16 cellular contexts compared by ENCODE assay signal in genomic region chr5:154826-155225, GRCh38. TPM values are rescaled to one million over a fixed set of nuclear protein-coding genes. Genes with fewer than 3 reads are reported as not detected.
DNase-seq lines count a peak whose midpoint lies in the region; TF ChIP-seq lines count a peak whose summit lies in the region.
"Had no signal": no experiment of that assay in that cellular context is flagged by ENCODE, and none has a peak within 500 bp of the region (broad histone marks: within the 10 kb centered on the region; RNA-seq: fewer than 3 reads in every experiment).

No MANE protein-coding gene starts in this region.

- peak overlapping the region in 7 of 11 experiments; percentile 15 to 52 (median 40); a peak in 12 of 22 replicates for H3K27ac ChIP-seq in BLaER1 treated with 17β-estradiol and CSF1 and Interleukin-3, amounts not matched to agents 10 nM and 100 nM
- H3K27ac ChIP-seq in colonic mucosa (no peak overlapping the region), mesendoderm (ENCODE audit: low read depth, low read length) (no peak overlapping the region), left ventricle myocardium inferior (replicated peaks) (no peak overlapping the region)
- H3K27ac ChIP-seq: A549 had no signal

- H3K79me2 ChIP-seq in mesendoderm (ENCODE audit: control insufficient read depth, insufficient read depth, low read length): no peaks in the 10 kb centered on the region

- TF ChIP-seq CTCF in colonic mucosa (IDR thresholded peaks at IDR 0.05): no peak
- TF ChIP-seq CTCF in nephron progenitor cell (IDR thresholded peaks at IDR 0.05): no peak
- no peak for TF ChIP-seq CTCF in left ventricle myocardium inferior (IDR thresholded peaks at IDR 0.05; ENCODE audit: borderline replicate concordance)

- H4K5ac ChIP-seq in mesendoderm (ENCODE audit: low read length): no peak overlapping the region

- H3K9me3 ChIP-seq in BLaER1 treated with 17β-estradiol and CSF1 and Interleukin-3, amounts not matched to agents 10 nM and 100 nM (replicated peaks in 1 of 11): no peaks in the 10 kb centered on the region
- H3K9me3 ChIP-seq in colonic mucosa: no peaks in the 10 kb centered on the region
- no peaks in the 10 kb centered on the region for H3K9me3 ChIP-seq in left ventricle myocardium inferior (replicated peaks)
- H3K9me3 ChIP-seq: A549 had no signal

- peak overlapping the region in 5 of 10 experiments; percentile 1 to 44 (median 16); a peak in 5 of 20 replicates for H3K4me3 ChIP-seq in BLaER1 treated with 17β-estradiol and CSF1 and Interleukin-3, amounts not matched to agents 10 nM and 100 nM
- H3K4me3 ChIP-seq in colonic mucosa (no peak overlapping the region), mesendoderm (ENCODE audit: low read length) (no peak overlapping the region), left ventricle myocardium inferior (no peak overlapping the region)
- H3K4me3 ChIP-seq: A549, MG63 had no signal

- peaks cover 0 to 58% (median 0%) of the 10 kb centered on the region in 11 experiments; a peak in 5 of 22 replicates for H3K27me3 ChIP-seq in BLaER1 treated with 17β-estradiol and CSF1 and Interleukin-3, amounts not matched to agents 10 nM and 100 nM
- H3K27me3 ChIP-seq in colonic mucosa (no peaks in the 10 kb centered on the region), mesendoderm (ENCODE audit: insufficient read depth, low read length, poor library complexity) (no peaks in the 10 kb centered on the region), left ventricle myocardium inferior (ENCODE audit: low read depth) (peaks cover 40% of the 10 kb centered on the region)
- H3K27me3 ChIP-seq: MG63 had no signal

- no peak overlapping the region for H3K4me3 Mint-ChIP-seq in nephron progenitor cell

- intact Hi-C loops in colonic mucosa (cut with DNase I): no loop called here
- intact Hi-C loops in left ventricle myocardium inferior (cut with micrococcal nuclease): no loop called here

- no peak overlapping the region for H3K56ac ChIP-seq in mesendoderm (ENCODE audit: low read length)

- peaks cover 3% of the 10 kb centered on the region for H3K27me3 Mint-ChIP-seq in nephron progenitor cell (ENCODE audit: low read depth, poor library complexity)

- H3K4me1 ChIP-seq in BLaER1 treated with 17β-estradiol and CSF1 and Interleukin-3, amounts not matched to agents 10 nM and 100 nM: peaks cover 71 to 100% (median 93%) of the 10 kb centered on the region in 10 experiments
- H3K4me1 ChIP-seq in colonic mucosa (no peaks in the 10 kb centered on the region), mesendoderm (ENCODE audit: control insufficient read depth, low read depth, low read length) (no peaks in the 10 kb centered on the region), left ventricle myocardium inferior (no peaks in the 10 kb centered on the region)
- H3K4me1 ChIP-seq: A549 had no signal

- H3K27ac Mint-ChIP-seq in nephron progenitor cell: peak overlapping the region; percentile 83

- H4K8ac ChIP-seq in mesendoderm (ENCODE audit: low read depth, low read length): no peak overlapping the region

- H3K4ac ChIP-seq in mesendoderm (ENCODE audit: low read depth, low read length): no peak overlapping the region

- peaks cover 0 to 45% (median 13%) of the 10 kb centered on the region in 11 experiments; a peak in 11 of 22 replicates for H3K36me3 ChIP-seq in BLaER1 treated with 17β-estradiol and CSF1 and Interleukin-3, amounts not matched to agents 10 nM and 100 nM
- no peaks in the 10 kb centered on the region for H3K36me3 ChIP-seq in colonic mucosa
- H3K36me3 ChIP-seq in mesendoderm (ENCODE audit: control insufficient read depth, insufficient read depth, low read length): peaks cover 19% of the 10 kb centered on the region
- no peaks in the 10 kb centered on the region for H3K36me3 ChIP-seq in left ventricle myocardium inferior
- H3K36me3 ChIP-seq: MG63 had no signal

- H2BK120ac ChIP-seq in mesendoderm (ENCODE audit: low read depth, low read length): no peak overlapping the region

- in situ Hi-C loops in G401 (cut with HindIII; ENCODE audit: low sequenced_read_pairs): no loop called here

- H4K20me1 ChIP-seq in BLaER1 treated with 17β-estradiol and CSF1 and Interleukin-3, amounts not matched to agents 10 nM and 100 nM: peaks cover 0 to 51% (median 16%) of the 10 kb centered on the region in 11 experiments; a peak in 13 of 22 replicates

- WGBS in mesendoderm (ENCODE audit: extremely low coverage, insufficient coverage, low lambda C conversion rate): no CpG with 5 or more reads among the region's 18 CpGs

- H3K9me3 Mint-ChIP-seq in nephron progenitor cell: no peaks in the 10 kb centered on the region

- DNase-seq in LHCN-M2 (ENCODE audit: low read depth) (peak; percentile 72), colonic mucosa (peak; percentile 12), nephron progenitor cell (no peak), mesendoderm (no peak), G401 (ENCODE audit: low spot score) (no peak), left ventricle myocardium inferior (no peak)
- DNase-seq in activated CD4-positive, alpha-beta T cell treated with anti-CD3 and anti-CD28 coated beads for 48 hours: no peak
- DNase-seq: DMS79 treated with DMSO at 0.1 percent for 48 hours, GDM1, KG1, MG63, NCI-H1105, NCI-H187, NCI-H446 had no signal

- H3K4me2 ChIP-seq in BLaER1 treated with 17β-estradiol and CSF1 and Interleukin-3, amounts not matched to agents 10 nM and 100 nM: peak overlapping the region; percentile 74 to 94 (median 87)
- H3K4me2 ChIP-seq in mesendoderm (ENCODE audit: low read length): no peak overlapping the region
- H3K4me2 ChIP-seq: A549 had no signal

- peaks cover 30% of the 10 kb centered on the region for H3K4me1 Mint-ChIP-seq in nephron progenitor cell

- H2BK15ac ChIP-seq in mesendoderm (replicated peaks; ENCODE audit: low read depth): no peak overlapping the region

- H2BK5ac ChIP-seq in mesendoderm (ENCODE audit: low read length): no peak overlapping the region

- no peaks in the 10 kb centered on the region for H3K79me1 ChIP-seq in mesendoderm (ENCODE audit: low read length)

- peak overlapping the region in 4 of 11 experiments; percentile 15 to 61 (median 45); a peak in 6 of 22 replicates for H3K9ac ChIP-seq in BLaER1 treated with 17β-estradiol and CSF1 and Interleukin-3, amounts not matched to agents 10 nM and 100 nM
- H3K9ac ChIP-seq in colonic mucosa (ENCODE audit: low read depth in 2 of 2, low read length in 2 of 2) (no peak overlapping the region), mesendoderm (ENCODE audit: low read length) (no peak overlapping the region)

- no peak overlapping the region for H3K18ac ChIP-seq in mesendoderm (ENCODE audit: low read length)

- no peak overlapping the region for H2AK5ac ChIP-seq in mesendoderm (ENCODE audit: low read length)

- peaks cover 67% of the 10 kb centered on the region for H3K36me3 Mint-ChIP-seq in nephron progenitor cell (ENCODE audit: low read depth)

- H3K23ac ChIP-seq in mesendoderm (ENCODE audit: low read length): no peak overlapping the region

RNA-seq across cellular contexts. Expression of gene LRRC14B, which starts 36.5 kb away (rescaled TPM):
- total RNA-seq in LHCN-M2 (2014; rRNA removed) (0.06 TPM in 1 of 2 replicates, not detected in the other), colonic mucosa (not detected), left ventricle myocardium inferior (93.4 TPM)
- polyA plus RNA-seq in LHCN-M2 (2012): not detected
- polyA plus RNA-seq in mesendoderm (2013, experiment 1 of 2): not detected
- not detected for polyA plus RNA-seq in mesendoderm (2013, experiment 2 of 2)
- not detected in 2 replicates for total RNA-seq in G401 (2014; rRNA removed; shearing (Covaris generic))
- polyA plus RNA-seq: A549 had no signal

Comparison
In these comparisons a context has a peak if more than half of its experiments do, and no peak if none do; other contexts are left out.
1. H3K27ac ChIP-seq: peak in BLaER1 treated with 17β-estradiol and CSF1 and Interleukin-3, amounts not matched to agents 10 nM and 100 nM (7 of 11); none in colonic mucosa (single experiment), mesendoderm (single experiment) and left ventricle myocardium inferior (single experiment).
2. DNase-seq: peak in LHCN-M2 (single experiment) and colonic mucosa (single experiment); none in nephron progenitor cell (single experiment), activated CD4-positive, alpha-beta T cell treated with anti-CD3 and anti-CD28 coated beads for 48 hours (single experiment), mesendoderm (single experiment), G401 (single experiment) and left ventricle myocardium inferior (single experiment).
3. RNA of gene LRRC14B, which starts 36.5 kb away (total RNA-seq): 93.4 TPM in left ventricle myocardium inferior (single experiment); 0.06 TPM in LHCN-M2, not detected in colonic mucosa and not detected in G401; every median in the first group is over 10 times any median in the second.